ENCODE assay signal across 1 cellular context in genomic region chr9:27528886-27529315, GRCh38.
TF ChIP-seq lines count a peak whose summit lies in the region.

No MANE protein-coding gene starts in this region.

TF ChIP-seq in HepG2, 621 proteins besides CTCF, POLR2A, EP300 and RAD21 (continued from another document):
- no peak for TF ChIP-seq JARID2 (CRISPR knock-in tag; IDR thresholded peaks at IDR 0.05; ENCODE audit: insufficient replicate concordance)
